ENCODE assay signal across 28 cellular contexts in genomic region chr20:15370370-15370769, GRCh38.
"Had no signal": no experiment of that assay in that cellular context is flagged by ENCODE, and none has a peak within 500 bp of the region (broad histone marks: within the 10 kb centered on the region; RNA-seq: fewer than 3 reads in every experiment).

No MANE protein-coding gene starts in this region.

- H3K36me3 ChIP-seq: colonic mucosa, esophagus muscularis mucosa, esophagus squamous epithelium, gastrocnemius medialis, gastroesophageal sphincter, heart left ventricle, heart right ventricle had no signal

- ATAC-seq: effector memory CD8-positive, alpha-beta T cell; esophagus mucosa; foreskin keratinocyte; gastrocnemius medialis; gastroesophageal sphincter; heart left ventricle; heart right ventricle had no signal

- H3K4me3 ChIP-seq: colonic mucosa, coronary artery, dorsolateral prefrontal cortex, esophagus muscularis mucosa, esophagus squamous epithelium, gastrocnemius medialis, gastroesophageal sphincter, heart left ventricle, heart right ventricle had no signal

- H3K9me3 ChIP-seq: colonic mucosa, esophagus muscularis mucosa, esophagus squamous epithelium, gastrocnemius medialis, gastroesophageal sphincter, heart left ventricle, heart right ventricle had no signal

- H3K4me1 ChIP-seq: colonic mucosa, esophagus squamous epithelium, foreskin keratinocyte, gastrocnemius medialis, heart left ventricle, heart right ventricle had no signal

- H3K27ac ChIP-seq: colonic mucosa, coronary artery, dorsolateral prefrontal cortex, epithelial cell of prostate, esophagus muscularis mucosa, esophagus squamous epithelium, foreskin keratinocyte, gastrocnemius medialis, gastroesophageal sphincter, heart left ventricle, heart right ventricle had no signal

- DNase-seq: colonic mucosa; cortex of kidney; dermis blood vessel endothelial cell; dorsolateral prefrontal cortex; effector CD4-positive, alpha-beta T cell; effector CD8-positive, alpha-beta T cell; effector memory CD4-positive, alpha-beta T cell; effector memory CD8-positive, alpha-beta T cell; endodermal cell; erythroblast; esophagus squamous epithelium; foreskin fibroblast; foreskin keratinocyte; foreskin melanocyte; gastrocnemius medialis; glutamatergic neuron; head of caudate nucleus; heart left ventricle; heart right ventricle had no signal

- H3K27me3 ChIP-seq: colonic mucosa, dorsolateral prefrontal cortex, esophagus muscularis mucosa, esophagus squamous epithelium, foreskin keratinocyte, gastrocnemius medialis, gastroesophageal sphincter, heart left ventricle, heart right ventricle had no signal

- FAIRE-seq: colon, endometrium, endothelial cell of umbilical vein, frontal cortex had no signal
